Comparison of ENCODE assay signal across 23 cellular contexts in the genomic region with DNA sequence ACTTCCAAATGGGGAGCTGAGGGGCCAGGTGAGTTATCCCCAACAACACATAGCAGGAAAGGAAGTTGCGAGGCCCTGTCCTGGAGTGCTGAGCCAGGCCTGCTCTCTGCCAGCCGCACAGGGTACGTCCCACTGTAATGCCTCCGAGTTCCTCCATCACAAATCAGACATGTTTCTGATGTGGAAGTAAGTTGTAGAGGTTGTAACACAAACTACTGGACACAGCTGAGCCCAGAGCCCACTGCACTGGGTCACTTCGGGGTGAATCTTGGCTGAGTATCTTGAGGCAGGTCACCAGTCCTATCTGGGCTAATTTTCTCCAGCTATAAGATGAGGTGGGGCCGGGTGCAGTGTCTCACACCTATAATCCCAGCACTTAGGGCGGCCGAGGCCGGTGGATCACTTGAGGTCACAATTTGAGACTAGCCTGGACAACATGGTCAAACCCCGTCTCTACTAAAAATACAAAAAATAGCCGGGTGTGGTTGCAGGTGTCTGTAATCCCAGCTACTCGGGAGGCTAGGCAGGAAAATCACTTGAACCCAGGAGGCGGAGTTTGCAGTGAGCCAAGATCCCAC.
DNase-seq lines count a peak whose midpoint lies in the region; ATAC-seq lines count a peak whose summit lies in the region.
"Had no signal": no experiment of that assay in that cellular context is flagged by ENCODE, and none has a peak within 500 bp of the region (broad histone marks: within the 10 kb centered on the region; RNA-seq: fewer than 3 reads in every experiment).

No MANE protein-coding gene starts in this region.

- H4K91ac ChIP-seq in mesenchymal stem cell (ENCODE audit: low read length), result no peak overlapping the region

- peak overlapping the region; percentile 10 for H3K27ac Mint-ChIP-seq in stimulated activated effector memory CD8-positive, alpha-beta T cell treated with anti-CD3 and anti-CD28 coated beads, Interleukin-12 subunit alpha, Interleukin-12 subunit beta, amount 100 ng/mL, for 72 hours
- H3K27ac Mint-ChIP-seq in T-helper 2 cell treated with Interferon-gamma antibody and Interleukin-4, amounts not matched to agents 5 μg/mL and 100 μg/mL, for 36 hours, result no peak overlapping the region
- H3K27ac Mint-ChIP-seq: activated naive CD4-positive, alpha-beta T cell treated with anti-CD3 and anti-CD28 coated beads, Interleukin-2, amount 50 U/mL, for 72 hours; activated T-helper 17 cell treated with anti-CD3 and anti-CD28 coated beads, Interleukin-2, amount 50 U/mL, for 72 hours had no signal

- no peaks in the 10 kb centered on the region for H3K36me3 ChIP-seq in BLaER1 treated with 17β-estradiol and CSF1 and Interleukin-3, amounts not matched to agents 10 nM and 100 nM
- H3K36me3 ChIP-seq in mesenchymal stem cell (ENCODE audit: control insufficient read depth in 1 of 2, insufficient read depth in 2 of 2, low read depth in 1 of 2, low read length in 2 of 2), result no peaks in the 10 kb centered on the region
- H3K36me3 ChIP-seq: HAP-1 had no signal

- no peak overlapping the region for H3K14ac ChIP-seq in mesenchymal stem cell (ENCODE audit: low read length in 2 of 2)

- no peak overlapping the region for H3K4me3 ChIP-seq in BLaER1 treated with 17β-estradiol and CSF1 and Interleukin-3, amounts not matched to agents 10 nM and 100 nM
- no peak overlapping the region for H3K4me3 ChIP-seq in mesenchymal stem cell (ENCODE audit: insufficient read depth in 1 of 2, low read depth in 1 of 2, low read length in 2 of 2)
- H3K4me3 ChIP-seq: HAP-1 had no signal

- H3K4me1 Mint-ChIP-seq in stimulated activated effector memory CD8-positive, alpha-beta T cell treated with anti-CD3 and anti-CD28 coated beads, Interleukin-12 subunit alpha, Interleukin-12 subunit beta, amount 100 ng/mL, for 72 hours, result peaks cover 7% of the 10 kb centered on the region
- peaks cover 3% of the 10 kb centered on the region for H3K4me1 Mint-ChIP-seq in T-helper 2 cell treated with Interferon-gamma antibody and Interleukin-4, amounts not matched to agents 5 μg/mL and 100 μg/mL, for 36 hours (ENCODE audit: low read depth)
- H3K4me1 Mint-ChIP-seq: activated T-helper 17 cell treated with anti-CD3 and anti-CD28 coated beads, Interleukin-2, amount 50 U/mL, for 72 hours had no signal

- H3K9me3 ChIP-seq in BLaER1 treated with 17β-estradiol and CSF1 and Interleukin-3, amounts not matched to agents 10 nM and 100 nM (replicated peaks in 1 of 11), result no peaks in the 10 kb centered on the region
- no peaks in the 10 kb centered on the region for H3K9me3 ChIP-seq in mesenchymal stem cell (ENCODE audit: control insufficient read depth, low read length)
- H3K9me3 ChIP-seq: HAP-1, SK-N-SH had no signal

- no peak overlapping the region for H3K4me3 Mint-ChIP-seq in stimulated activated effector memory CD8-positive, alpha-beta T cell treated with anti-CD3 and anti-CD28 coated beads, Interleukin-12 subunit alpha, Interleukin-12 subunit beta, amount 100 ng/mL, for 72 hours
- H3K4me3 Mint-ChIP-seq in T-helper 2 cell treated with Interferon-gamma antibody and Interleukin-4, amounts not matched to agents 5 μg/mL and 100 μg/mL, for 36 hours, result no peak overlapping the region
- H3K4me3 Mint-ChIP-seq: activated T-helper 17 cell treated with anti-CD3 and anti-CD28 coated beads, Interleukin-2, amount 50 U/mL, for 72 hours had no signal

- H3K27me3 ChIP-seq in BLaER1 treated with 17β-estradiol and CSF1 and Interleukin-3, amounts not matched to agents 10 nM and 100 nM, result no peaks in the 10 kb centered on the region
- H3K27me3 ChIP-seq in mesenchymal stem cell (ENCODE audit: control insufficient read depth in 1 of 2, insufficient read depth in 1 of 2, low read length in 2 of 2), result peaks cover 0 to 7% of the 10 kb centered on the region in 2 experiments

- H2BK5ac ChIP-seq in mesenchymal stem cell (ENCODE audit: low read depth, low read length, poor library complexity, severe bottlenecking), result no peak overlapping the region

- WGBS in mesenchymal stem cell, result 94% methylated on average over 11 of the region's 13 CpGs

- no peak overlapping the region for H2AK5ac ChIP-seq in mesenchymal stem cell (ENCODE audit: low read length, severe bottlenecking)

- DNase-seq in activated CD8-positive, alpha-beta memory T cell treated with anti-CD3 and anti-CD28 coated beads, Interleukin-2, amount 50 U/mL, for 48 hours, result peak; percentile 12
- DNase-seq in mesenchymal stem cell (no peak), NCI-H524 treated with DMSO at 0.1 percent for 48 hours (lab: John Stamatoyannopoulos, UW) (no peak), NCI-H69 (lab: John Stamatoyannopoulos, UW) (no peak)
- DNase-seq in stimulated activated effector memory CD8-positive, alpha-beta T cell treated with anti-CD3 and anti-CD28 coated beads, Interleukin-12 subunit alpha, Interleukin-12 subunit beta, amount 100 ng/mL, for 72 hours (ENCODE audit: low spot score in 2 of 2), result no peak
- DNase-seq in T-helper 2 cell treated with Interferon-gamma antibody and Interleukin-4, amounts not matched to agents 5 μg/mL and 100 μg/mL, for 36 hours (ENCODE audit: low spot score), result no peak
- DNase-seq: activated CD4-positive, alpha-beta T cell treated with anti-CD3 and anti-CD28 coated beads for 48 hours; Calu3; central memory CD4-positive, alpha-beta T cell; dermis blood vessel endothelial cell; Kasumi-1; left colon; NCI-H1694 treated with DMSO at 0.1 percent for 48 hours; NCI-H2171; NCI-H510A treated with DMSO at 0.1 percent for 48 hours; RPMI8226; SK-N-SH; T-helper 2 cell had no signal

- H3K36me3 Mint-ChIP-seq in stimulated activated effector memory CD8-positive, alpha-beta T cell treated with anti-CD3 and anti-CD28 coated beads, Interleukin-12 subunit alpha, Interleukin-12 subunit beta, amount 100 ng/mL, for 72 hours, result no peaks in the 10 kb centered on the region
- no peaks in the 10 kb centered on the region for H3K36me3 Mint-ChIP-seq in T-helper 2 cell treated with Interferon-gamma antibody and Interleukin-4, amounts not matched to agents 5 μg/mL and 100 μg/mL, for 36 hours (ENCODE audit: low read depth)
- H3K36me3 Mint-ChIP-seq: activated naive CD4-positive, alpha-beta T cell treated with anti-CD3 and anti-CD28 coated beads, Interleukin-2, amount 50 U/mL, for 72 hours had no signal

- H2BK120ac ChIP-seq in mesenchymal stem cell (ENCODE audit: low read depth, low read length), result no peak overlapping the region

- peak overlapping the region in 1 of 2 experiments; percentile 62 for H2BK12ac ChIP-seq in mesenchymal stem cell (ENCODE audit: low read length in 2 of 2)

- peak overlapping the region in 10 of 11 experiments; percentile 23 to 88 (median 84); a peak in 19 of 22 replicates for H3K27ac ChIP-seq in BLaER1 treated with 17β-estradiol and CSF1 and Interleukin-3, amounts not matched to agents 10 nM and 100 nM
- no peak overlapping the region for H3K27ac ChIP-seq in mesenchymal stem cell (ENCODE audit: low read length, poor library complexity, severe bottlenecking)
- H3K27ac ChIP-seq: C4-2B had no signal

- no peaks in the 10 kb centered on the region for H3K79me1 ChIP-seq in mesenchymal stem cell (replicated peaks; ENCODE audit: low read length, poor library complexity, severe bottlenecking)

- no peak for ATAC-seq in stimulated activated effector memory CD8-positive, alpha-beta T cell treated with anti-CD3 and anti-CD28 coated beads, Interleukin-12 subunit alpha, Interleukin-12 subunit beta, amount 100 ng/mL, for 72 hours
- ATAC-seq: activated naive CD4-positive, alpha-beta T cell treated with anti-CD3 and anti-CD28 coated beads, Interleukin-2, amount 50 U/mL, for 72 hours; activated T-helper 17 cell treated with anti-CD3 and anti-CD28 coated beads, Interleukin-2, amount 50 U/mL, for 72 hours; left colon had no signal

- H3K4me1 ChIP-seq in BLaER1 treated with 17β-estradiol and CSF1 and Interleukin-3, amounts not matched to agents 10 nM and 100 nM, result peaks cover 83 to 97% (median 95%) of the 10 kb centered on the region in 10 experiments
- peaks cover 16% of the 10 kb centered on the region for H3K4me1 ChIP-seq in mesenchymal stem cell (ENCODE audit: control insufficient read depth, insufficient read depth, low read depth, low read length)
- H3K4me1 ChIP-seq: HAP-1 had no signal

- H3K4me2 ChIP-seq in BLaER1 treated with 17β-estradiol and CSF1 and Interleukin-3, amounts not matched to agents 10 nM and 100 nM, result peak overlapping the region; percentile 79 to 94 (median 91)
- no peak overlapping the region for H3K4me2 ChIP-seq in mesenchymal stem cell (ENCODE audit: low read length, poor library complexity, severe bottlenecking)

- no peak overlapping the region for H2BK15ac ChIP-seq in mesenchymal stem cell (ENCODE audit: low read depth, poor library complexity, severe bottlenecking)

- peaks cover 27% of the 10 kb centered on the region for H3K27me3 Mint-ChIP-seq in T-helper 2 cell treated with Interferon-gamma antibody and Interleukin-4, amounts not matched to agents 5 μg/mL and 100 μg/mL, for 36 hours (ENCODE audit: low read depth)

- peak overlapping the region in 9 of 11 experiments; percentile 35 to 77 (median 69); a peak in 16 of 22 replicates for H3K9ac ChIP-seq in BLaER1 treated with 17β-estradiol and CSF1 and Interleukin-3, amounts not matched to agents 10 nM and 100 nM
- peak overlapping the region; percentile 79 for H3K9ac ChIP-seq in mesenchymal stem cell (ENCODE audit: low read length)
- H3K9ac ChIP-seq: SK-N-SH had no signal

- H4K8ac ChIP-seq in mesenchymal stem cell (ENCODE audit: low read length), result no peak overlapping the region

- H3K9me3 Mint-ChIP-seq in stimulated activated effector memory CD8-positive, alpha-beta T cell treated with anti-CD3 and anti-CD28 coated beads, Interleukin-12 subunit alpha, Interleukin-12 subunit beta, amount 100 ng/mL, for 72 hours, result no peaks in the 10 kb centered on the region
- H3K9me3 Mint-ChIP-seq in T-helper 2 cell treated with Interferon-gamma antibody and Interleukin-4, amounts not matched to agents 5 μg/mL and 100 μg/mL, for 36 hours, result no peaks in the 10 kb centered on the region
- H3K9me3 Mint-ChIP-seq: activated naive CD4-positive, alpha-beta T cell treated with anti-CD3 and anti-CD28 coated beads, Interleukin-2, amount 50 U/mL, for 72 hours; activated T-helper 17 cell treated with anti-CD3 and anti-CD28 coated beads, Interleukin-2, amount 50 U/mL, for 72 hours had no signal

- no peak overlapping the region for H3K23ac ChIP-seq in mesenchymal stem cell (ENCODE audit: low read length in 2 of 2)

- no peak overlapping the region for H3K4ac ChIP-seq in mesenchymal stem cell (ENCODE audit: low read depth in 1 of 2, low read length in 2 of 2)

- no peak overlapping the region for H3K18ac ChIP-seq in mesenchymal stem cell (ENCODE audit: low read depth in 1 of 2, low read length in 2 of 2)

- no peaks in the 10 kb centered on the region for H4K20me1 ChIP-seq in BLaER1 treated with 17β-estradiol and CSF1 and Interleukin-3, amounts not matched to agents 10 nM and 100 nM

- no peak overlapping the region for H2AFZ ChIP-seq in mesenchymal stem cell (ENCODE audit: low read depth, low read length)
